Comparison of ENCODE assay signal across 9 cellular contexts in genomic region chr2:108535380-108535677, GRCh38. TPM values are rescaled to one million over a fixed set of nuclear protein-coding genes. Genes with fewer than 3 reads are reported as not detected.
DNase-seq lines count a peak whose midpoint lies in the region; ATAC-seq and TF ChIP-seq lines count a peak whose summit lies in the region.
"Had no signal": no experiment of that assay in that cellular context is flagged by ENCODE, and none has a peak within 500 bp of the region (broad histone marks: within the 10 kb centered on the region; RNA-seq: fewer than 3 reads in every experiment).

No MANE protein-coding gene starts in this region.

- TF ChIP-seq CTCF in DND-41 (IDR thresholded peaks at IDR 0.05; ENCODE audit: borderline replicate concordance, extremely low read depth, low read length, poor library complexity, severe bottlenecking) (no peak), Panc1 (IDR thresholded peaks at IDR 0.05) (no peak), esophagus muscularis mucosa (IDR thresholded peaks at IDR 0.05) (no peak), ovary (IDR thresholded peaks at IDR 0.05) (no peak)

- POLR2A ChIA-PET in Panc1 (lab: Charles Lee): interaction anchor here (0.6 kb wide), 2 partner anchors 86 to 245 kb away, joined by 5 to 7 read pairs; partner anchors contain the start of gene GCC2

- H3K27me3 ChIP-seq in DND-41 (ENCODE audit: insufficient read depth, low read length, poor library complexity) (no peaks in the 10 kb centered on the region), Panc1 (ENCODE audit: control insufficient read depth, insufficient read depth, low read length) (no peaks in the 10 kb centered on the region), esophagus muscularis mucosa (no peaks in the 10 kb centered on the region), ovary (no peaks in the 10 kb centered on the region)

- TF ChIP-seq EP300 in esophagus muscularis mucosa (IDR thresholded peaks at IDR 0.05) (no peak), ovary (IDR thresholded peaks at IDR 0.05) (no peak)

- no TSS peak for BruUV-seq in Panc1 (replicated peaks; lab: Mats Ljungman, UMichigan)

- no peaks in the 10 kb centered on the region; the same call in 1 of the 2 replicates for H3K36me3 ChIP-seq in DND-41 (ENCODE audit: insufficient read depth, low read length)
- no peaks in the 10 kb centered on the region for H3K36me3 ChIP-seq in Panc1 (ENCODE audit: control insufficient read depth, insufficient read depth, low read length)
- no peaks in the 10 kb centered on the region for H3K36me3 ChIP-seq in esophagus muscularis mucosa
- H3K36me3 ChIP-seq in ovary: no peaks in the 10 kb centered on the region

- in situ Hi-C loops in Panc1 (cut with HindIII; ENCODE audit: low pct_unique_long_range_greater_than_20kb, low sequenced_read_pairs): no loop called here

- DNase-seq in DND-41: no peak
- DNase-seq in Panc1 (ENCODE audit: low read depth, low spot score): no peak
- no peak for DNase-seq in esophagus muscularis mucosa (ENCODE audit: extremely low spot score)
- DNase-seq in ovary: no peak
- DNase-seq in SIG-M5 treated with dmso at 0.1 percent for 504 hours (lab: John Stamatoyannopoulos, UW; ENCODE audit: unreplicated experiment): no peak
- no peak for DNase-seq in DMS153 (lab: John Stamatoyannopoulos, UW)
- DNase-seq: hippocampal formation had no signal

- peak overlapping the region; percentile 84 for H3K9ac ChIP-seq in DND-41 (ENCODE audit: low read depth, low read length)

- ATAC-seq in DND-41 (ENCODE audit: insufficient read depth, low read depth) (no peak), Panc1 (no peak), HG02885 (IDR thresholded peaks at IDR 0.05; ENCODE audit: poor library complexity, unreplicated experiment) (no peak), GM21786 (IDR thresholded peaks at IDR 0.05; ENCODE audit: unreplicated experiment) (no peak)

- H3K79me2 ChIP-seq in DND-41 (ENCODE audit: insufficient read depth, low read length): peaks cover 47% of the 10 kb centered on the region

- H3K9me3 ChIP-seq in DND-41 (ENCODE audit: insufficient read depth, low read length, severe bottlenecking): no peaks in the 10 kb centered on the region
- H3K9me3 ChIP-seq in Panc1 (ENCODE audit: control insufficient read depth, insufficient read depth, low read depth, low read length): no peaks in the 10 kb centered on the region
- H3K9me3 ChIP-seq in esophagus muscularis mucosa: no peaks in the 10 kb centered on the region
- no peaks in the 10 kb centered on the region for H3K9me3 ChIP-seq in ovary

- H3K4me1 ChIP-seq in DND-41 (ENCODE audit: insufficient read depth, low read length): peaks cover 45% of the 10 kb centered on the region
- H3K4me1 ChIP-seq in Panc1 (ENCODE audit: control insufficient read depth, insufficient read depth, low read length): peaks cover 45% of the 10 kb centered on the region
- H3K4me1 ChIP-seq in esophagus muscularis mucosa: peaks cover 13 to 43% (median 38%) of the 10 kb centered on the region in 4 donors
- no peaks in the 10 kb centered on the region for H3K4me1 ChIP-seq in ovary (ENCODE audit: insufficient read depth)

- H3K4me3 ChIP-seq in DND-41 (ENCODE audit: low read depth in 1 of 2, low read length in 2 of 2) (peak overlapping the region; percentile 53 to 63), Panc1 (ENCODE audit: low read depth in 2 of 2, low read length in 2 of 2) (peak overlapping the region; percentile 73 to 74), esophagus muscularis mucosa (peak overlapping the region; percentile 64 to 98 (median 82)), ovary (peak overlapping the region; percentile 73)

- no peak for TF ChIP-seq POLR2A in esophagus muscularis mucosa (IDR thresholded peaks at IDR 0.05; ENCODE audit: low read depth)
- TF ChIP-seq POLR2A in ovary (IDR thresholded peaks at IDR 0.05): no peak

- peak overlapping the region; percentile 73; the same call in 1 of the 2 replicates for H2AFZ ChIP-seq in DND-41 (ENCODE audit: low read depth, low read length)

- 22% methylated on average over 10 of the region's 10 CpGs for WGBS in esophagus muscularis mucosa
- 6 to 11% (median 8%) methylated on average over 10 of the region's 10 CpGs for WGBS in ovary, 3 donors

- H4K20me1 ChIP-seq in DND-41 (ENCODE audit: insufficient read depth, low read length): peaks cover 6% of the 10 kb centered on the region; the same call in 1 of the 2 replicates

- intact Hi-C loops in Panc1 (cut with micrococcal nuclease; ENCODE audit: unreplicated experiment) (loop anchor here (5.0 kb wide), 1 partner anchor 42 kb away; no protein-coding TSS in a partner anchor), esophagus muscularis mucosa (cut with DNase I) (no loop called here), ovary (cut with DNase I) (loop anchor here in 1 of 4 donors (10.0 kb wide), 1 partner anchor 49 kb away; no protein-coding TSS in a partner anchor)

- CTCF ChIA-PET in Panc1 (lab: Charles Lee): no interaction called here

- H3K4me2 ChIP-seq in DND-41 (ENCODE audit: insufficient read depth, low read length): peak overlapping the region; percentile 77

- H3K27ac ChIP-seq in DND-41 (ENCODE audit: low read length) (no peak overlapping the region), Panc1 (ENCODE audit: low read length) (peak overlapping the region; percentile 80), esophagus muscularis mucosa (replicated peaks in 1 of 4) (peak overlapping the region; percentile 90 to 98 (median 96)), ovary (peak overlapping the region in 1 of 2 donors; percentile 67)

RNA-seq across cellular contexts. Expression of gene LIMS1, which starts 1.1 kb away (rescaled TPM):
- total RNA-seq in Panc1 (2021; ENCODE audit: unreplicated experiment) (101 TPM), esophagus muscularis mucosa (100 to 1,000 TPM in 3 of 4 donors, 10 to 100 TPM in 1; 71.0 to 141 (median 123) TPM), ovary (10 to 100 TPM; 36.2 to 91.1 (median 52.4) TPM)
- 84.4 TPM for polyA plus RNA-seq in Panc1 (2012; ENCODE audit: insufficient read length)
- 10 to 100 TPM; 38.8 to 39.8 TPM for polyA plus RNA-seq in ovary
